8 cellular contexts compared by ENCODE assay signal in genomic region chr7:130941322-130942210, GRCh38.
DNase-seq lines count a peak whose midpoint lies in the region; ATAC-seq and TF ChIP-seq lines count a peak whose summit lies in the region.

No MANE protein-coding gene starts in this region.

- H3K27me3 Mint-ChIP-seq in activated T-helper 17 cell treated with anti-CD3 and anti-CD28 coated beads, Interleukin-2, amount 50 U/mL, for 72 hours, result no peaks in the 10 kb centered on the region

- peak overlapping the region; percentile 78 for H3K27ac ChIP-seq in left ventricle myocardium inferior (replicated peaks)
- peak overlapping the region; percentile 93 for H3K27ac ChIP-seq in skeletal muscle tissue (ENCODE audit: low read depth, low read length)

- H3K36me3 ChIP-seq in left ventricle myocardium inferior (peaks cover 13% of the 10 kb centered on the region), skeletal muscle tissue (ENCODE audit: control insufficient read depth in 3 of 3, insufficient read depth in 3 of 3, low read length in 3 of 3) (peaks cover 0 to 5% (median 0%) of the 10 kb centered on the region in 3 donors)

- peaks cover 79% of the 10 kb centered on the region for H3K4me1 Mint-ChIP-seq in activated T-helper 17 cell treated with anti-CD3 and anti-CD28 coated beads, Interleukin-2, amount 50 U/mL, for 72 hours

- H3K9ac ChIP-seq in skeletal muscle tissue (ENCODE audit: low read depth in 1 of 3, low read length in 3 of 3), result peak overlapping the region; percentile 68 to 90 (median 84)

- no peaks in the 10 kb centered on the region for H3K27me3 ChIP-seq in left ventricle myocardium inferior (ENCODE audit: low read depth)
- H3K27me3 ChIP-seq in skeletal muscle tissue (ENCODE audit: control insufficient read depth in 3 of 3, insufficient read depth in 3 of 3, low read length in 3 of 3), result no peaks in the 10 kb centered on the region

- peak; percentile 18 for ATAC-seq in activated T-helper 17 cell treated with anti-CD3 and anti-CD28 coated beads, Interleukin-2, amount 50 U/mL, for 72 hours (replicated peaks)
- no peak for ATAC-seq in HG02798 (IDR thresholded peaks at IDR 0.05; ENCODE audit: poor library complexity, unreplicated experiment)

- DNase-seq in AG04449 (ENCODE audit: low read depth, low spot score), result no peak
- peak; percentile 50 for DNase-seq in HuH-7 (ENCODE audit: low spot score)
- DNase-seq in left ventricle myocardium inferior, result peak; percentile 35
- DNase-seq in SHP77 treated with DMSO at 0.1 percent for 48 hours (lab: John Stamatoyannopoulos, UW), result no peak
- DNase-seq in DMS153 treated with DMSO at 0.1 percent for 48 hours (lab: John Stamatoyannopoulos, UW; ENCODE audit: unreplicated experiment), result no peak

- no peak for TF ChIP-seq CTCF in AG04449 (IDR thresholded peaks at IDR 0.05; ENCODE audit: insufficient read depth, low read length, missing control alignments)
- TF ChIP-seq CTCF in left ventricle myocardium inferior (IDR thresholded peaks at IDR 0.05; ENCODE audit: borderline replicate concordance), result no peak

- H3K36me3 Mint-ChIP-seq in activated T-helper 17 cell treated with anti-CD3 and anti-CD28 coated beads, Interleukin-2, amount 50 U/mL, for 72 hours (ENCODE audit: low read depth), result peaks cover 100% of the 10 kb centered on the region

- H3K4me1 ChIP-seq in left ventricle myocardium inferior, result peaks cover 87% of the 10 kb centered on the region
- peaks cover 21 to 66% (median 62%) of the 10 kb centered on the region in 3 donors for H3K4me1 ChIP-seq in skeletal muscle tissue (ENCODE audit: control insufficient read depth in 3 of 3, insufficient read depth in 3 of 3, low read length in 3 of 3)

- intact Hi-C loops in left ventricle myocardium inferior (cut with micrococcal nuclease), result no loop called here

- peak overlapping the region; percentile 94 for H3K27ac Mint-ChIP-seq in activated T-helper 17 cell treated with anti-CD3 and anti-CD28 coated beads, Interleukin-2, amount 50 U/mL, for 72 hours

- H3K4me3 Mint-ChIP-seq in activated T-helper 17 cell treated with anti-CD3 and anti-CD28 coated beads, Interleukin-2, amount 50 U/mL, for 72 hours, result peak overlapping the region; percentile 83

- H3K9me3 ChIP-seq in left ventricle myocardium inferior (replicated peaks) (no peaks in the 10 kb centered on the region), skeletal muscle tissue (ENCODE audit: control insufficient read depth in 3 of 3, low read length in 3 of 3) (no peaks in the 10 kb centered on the region)

- H3K4me3 ChIP-seq in AG04449 (ENCODE audit: low read depth, low read length), result peak overlapping the region; percentile 43
- H3K4me3 ChIP-seq in left ventricle myocardium inferior, result peak overlapping the region; percentile 61
- H3K4me3 ChIP-seq in skeletal muscle tissue (ENCODE audit: low read length in 3 of 3), result peak overlapping the region; percentile 70 to 87 (median 75)

- no peaks in the 10 kb centered on the region for H3K9me3 Mint-ChIP-seq in activated T-helper 17 cell treated with anti-CD3 and anti-CD28 coated beads, Interleukin-2, amount 50 U/mL, for 72 hours

- CTCF ChIA-PET in AG04449 (lab: Yijun Ruan, JAX), result interaction anchor here (0.7 to 3.0 kb wide), 3 partner anchors 18 to 66 kb away, joined by 3 to 13 read pairs (median 9); no protein-coding TSS in a partner anchor

- POLR2A ChIA-PET in AG04449 (lab: Yijun Ruan, JAX), result no interaction called here

Comparison
In these comparisons a context has a peak if more than half of its experiments do, and no peak if none do; other contexts are left out.
1. DNase-seq: peak in HuH-7 (single experiment) and left ventricle myocardium inferior (single experiment); none in AG04449 (single experiment), SHP77 treated with DMSO at 0.1 percent for 48 hours (single experiment) and DMS153 treated with DMSO at 0.1 percent for 48 hours (single experiment).
2. Peak in every context shown above with its lines, with median percentiles within 50 percentile points of each other: H3K4me3 ChIP-seq.